9 cellular contexts compared by ENCODE assay signal in the genomic region with DNA sequence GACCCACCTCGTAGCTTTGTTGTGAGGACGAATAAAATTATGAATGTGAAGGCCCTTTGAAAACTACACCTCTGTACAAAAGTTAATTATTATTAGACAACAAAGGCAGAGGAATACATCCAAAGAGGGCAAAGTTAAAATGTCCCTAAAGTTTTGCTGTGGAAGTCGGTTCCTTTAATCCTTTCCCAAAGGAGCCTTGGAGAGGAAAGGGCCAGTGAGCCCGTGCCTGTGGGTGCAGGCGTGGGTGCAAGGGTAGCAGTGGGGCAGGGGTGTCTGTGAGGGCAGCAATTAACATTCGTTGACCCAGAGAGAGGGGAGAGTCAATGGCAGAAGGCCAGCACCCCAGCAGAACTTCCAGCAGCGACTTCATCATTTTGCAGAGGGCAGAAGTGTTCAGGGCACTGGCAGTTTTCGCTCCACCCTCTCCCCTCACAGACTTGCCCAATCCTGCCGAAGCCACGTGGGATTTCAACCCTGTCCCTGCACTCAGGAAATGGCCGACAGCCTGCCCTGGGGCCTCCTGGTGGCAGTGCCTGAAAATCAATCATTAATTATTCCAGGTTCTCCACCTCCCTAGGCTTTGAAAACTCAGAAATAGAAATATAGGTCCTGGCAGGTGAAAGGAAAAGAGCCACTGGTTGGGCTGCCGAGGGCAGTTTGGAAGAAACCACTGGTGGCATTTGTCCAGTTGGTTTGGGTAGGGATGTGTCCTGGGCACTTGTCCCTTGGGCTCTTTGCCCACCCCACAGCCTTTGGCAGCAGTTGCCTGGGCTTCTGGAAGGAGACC. TPM values are rescaled to one million over a fixed set of nuclear protein-coding genes. Genes with fewer than 3 reads are reported as not detected.
DNase-seq lines count a peak whose midpoint lies in the region; ATAC-seq, FAIRE-seq and TF ChIP-seq lines count a peak whose summit lies in the region.
"Had no signal": no experiment of that assay in that cellular context is flagged by ENCODE, and none has a peak within 500 bp of the region (broad histone marks: within the 10 kb centered on the region; RNA-seq: fewer than 3 reads in every experiment).

No MANE protein-coding gene starts in this region.

- no peaks in the 10 kb centered on the region for H4K20me1 ChIP-seq in SK-N-SH (ENCODE audit: insufficient read depth)
- H4K20me1 ChIP-seq in K562 (replicated peaks; ENCODE audit: control insufficient read depth, insufficient read depth, low read length) = no peaks in the 10 kb centered on the region
- no peaks in the 10 kb centered on the region for H4K20me1 ChIP-seq in HepG2 (ENCODE audit: insufficient read depth, low read length)

- TF ChIP-seq RAD21 in SK-N-SH (IDR thresholded peaks at IDR 0.05; ENCODE audit: low read length) (no peak), K562 (CRISPR knock-in tag; conservative IDR thresholded peaks at IDR 0.05 in 1 of 2, IDR thresholded peaks at IDR 0.05 in 1 of 2) (no peak), HepG2 (CRISPR knock-in tag; IDR thresholded peaks at IDR 0.05) (peak; percentile 50)

- POLR2A ChIA-PET in SK-N-SH (lab: Yijun Ruan, JAX) = no interaction called here
- POLR2A ChIA-PET in K562 (lab: Yijun Ruan, JAX) = interaction anchor here (0.6 to 1.0 kb wide), 2 partner anchors 12 to 42 kb away, joined by 3 to 4 read pairs; no protein-coding TSS in a partner anchor
- POLR2A ChIA-PET in HepG2 (lab: Yijun Ruan, JAX) = interaction anchor here (0.6 to 2.2 kb wide), 17 partner anchors 10 to 1076 kb away, joined by 3 to 13 read pairs (median 4); no protein-coding TSS in a partner anchor

- DNase-seq in SK-N-SH (no peak), K562 (ENCODE audit: extremely low read depth in 1 of 4, low spot score in 3 of 4) (peak in 2 of 4 experiments; percentile 15 to 24), HepG2 (ENCODE audit: low spot score) (peak; percentile 91), aorta (peak; percentile 75 to 80), NCI-H345 (lab: John Stamatoyannopoulos, UW) (no peak), NAMALWA (ENCODE audit: low spot score) (no peak)
- DNase-seq in activated CD8-positive, alpha-beta memory T cell treated with anti-CD3 and anti-CD28 coated beads, Interleukin-2, amount 50 U/mL, for 48 hours = no peak

- CTCF ChIA-PET in SK-N-SH (lab: Yijun Ruan, JAX) = interaction anchor here (0.9 to 1.3 kb wide), 3 partner anchors 32 to 46 kb away, joined by 3 read pairs; no protein-coding TSS in a partner anchor
- CTCF ChIA-PET in K562 (lab: Yijun Ruan, JAX; ENCODE audit: low intra/inter-chr PET ratio) = no interaction called here
- CTCF ChIA-PET in HepG2 (lab: Yijun Ruan, JAX; ENCODE audit: low intra/inter-chr PET ratio, low total read pairs) = no interaction called here

- TF ChIP-seq EP300 in SK-N-SH (IDR thresholded peaks at IDR 0.05; ENCODE audit: borderline replicate concordance in 1 of 2, low read depth in 1 of 2, low read length in 1 of 2) (no peak), K562 (IDR thresholded peaks at IDR 0.05; ENCODE audit: low read length) (no peak), HepG2 (IDR thresholded peaks at IDR 0.05; ENCODE audit: low read depth in 2 of 2, low read length in 2 of 2) (peak; percentile 63 to 89; a peak in 3 of 4 replicates), HepG2 (CRISPR knock-in tag; IDR thresholded peaks at IDR 0.05; ENCODE audit: borderline replicate concordance) (peak; percentile 66; the same call in 1 of the 2 replicates)

- no TSS peak for BruUV-seq in K562 (replicated peaks; lab: Mats Ljungman, UMichigan)
- TSS peak; percentile 93 for BruUV-seq in HepG2 (replicated peaks; lab: Mats Ljungman, UMichigan)

- H3K9me2 ChIP-seq in SK-N-SH = no peaks in the 10 kb centered on the region

- peaks cover 0 to 27% of the 10 kb centered on the region in 2 experiments; a peak in 3 of 4 replicates for H3K4me1 ChIP-seq in SK-N-SH (ENCODE audit: control insufficient read depth in 1 of 2, insufficient read depth in 2 of 2, low read depth in 1 of 2, low read length in 1 of 2)
- H3K4me1 ChIP-seq in K562 (replicated peaks in 1 of 2; ENCODE audit: control insufficient read depth in 2 of 2, insufficient read depth in 2 of 2, low read length in 2 of 2) = peaks cover 2 to 4% of the 10 kb centered on the region in 2 experiments; a peak in 3 of 5 replicates
- peaks cover 82% of the 10 kb centered on the region for H3K4me1 ChIP-seq in HepG2 (ENCODE audit: insufficient read depth, low read length)
- peaks cover 0 to 8% of the 10 kb centered on the region in 2 donors for H3K4me1 ChIP-seq in aorta (ENCODE audit: control insufficient read depth in 1 of 2, insufficient read depth in 2 of 2, low read length in 2 of 2)

- H3F3A ChIP-seq in SK-N-SH (replicated peaks; ENCODE audit: insufficient read depth) = peaks cover 10% of the 10 kb centered on the region

- no peak overlapping the region for H3K9ac ChIP-seq in SK-N-SH
- H3K9ac ChIP-seq in K562 (ENCODE audit: insufficient read depth in 1 of 2, low read depth in 2 of 2, low read length in 2 of 2) = 0 out of 4 replicates have a peak overlapping the region, but pooled peaks of 1 of the 2 experiments have one; percentile 50
- H3K9ac ChIP-seq in HepG2 (ENCODE audit: insufficient read depth, low read depth, low read length) = peak overlapping the region; percentile 74

- H3K4me3 ChIP-seq in SK-N-SH (ENCODE audit: low read depth in 2 of 2, low read length in 1 of 2) = no peak overlapping the region
- no peak overlapping the region for H3K4me3 ChIP-seq in K562
- H3K4me3 ChIP-seq in HepG2 (replicated peaks in 1 of 3; ENCODE audit: insufficient read depth in 1 of 3, low read depth in 2 of 3, low read length in 3 of 3) = peak overlapping the region; percentile 22 to 61 (median 37); a peak in 5 of 6 replicates
- H3K4me3 ChIP-seq in aorta (ENCODE audit: low read length in 2 of 2) = no peak overlapping the region
- H3K4me3 ChIP-seq: dorsolateral prefrontal cortex had no signal

- 0 out of 2 replicates have a peak overlapping the region, but pooled peaks have one; percentile 54 for H3K4me2 ChIP-seq in SK-N-SH
- no peak overlapping the region for H3K4me2 ChIP-seq in K562 (ENCODE audit: insufficient read depth, low read length)
- H3K4me2 ChIP-seq in HepG2 (ENCODE audit: low read depth, low read length) = peak overlapping the region; percentile 85

- H3K27me3 ChIP-seq in SK-N-SH (ENCODE audit: insufficient read depth) (peaks cover 10% of the 10 kb centered on the region; the same call in 1 of the 2 replicates), K562 (ENCODE audit: control insufficient read depth in 2 of 2, insufficient read depth in 2 of 2, low read length in 2 of 2) (peaks cover 21 to 22% of the 10 kb centered on the region in 2 experiments), HepG2 (ENCODE audit: control insufficient read depth in 1 of 2, insufficient read depth in 2 of 2, low read length in 2 of 2) (no peaks in the 10 kb centered on the region), aorta (ENCODE audit: control insufficient read depth in 1 of 2, insufficient read depth in 2 of 2, low read length in 1 of 2) (no peaks in the 10 kb centered on the region)

- no peaks in the 10 kb centered on the region for H3K79me2 ChIP-seq in SK-N-SH (ENCODE audit: insufficient read depth)
- no peaks in the 10 kb centered on the region for H3K79me2 ChIP-seq in K562 (ENCODE audit: control insufficient read depth, insufficient read depth, low read length)
- H3K79me2 ChIP-seq in HepG2 (ENCODE audit: insufficient read depth, low read length) = no peaks in the 10 kb centered on the region

- H3K9me1 ChIP-seq in K562 (ENCODE audit: control insufficient read depth, insufficient read depth, low read length) = no peaks in the 10 kb centered on the region

- ATAC-seq in SK-N-SH treated with all-trans-retinoic acid at 6 μM for 48 hours (no peak), K562 (peak; percentile 65), HepG2 (peak; percentile 91), aorta (ENCODE audit: low FRiP score) (peak; percentile 4)

- peak; percentile 27; the same call in 1 of the 2 replicates for TF ChIP-seq CTCF in SK-N-SH (IDR thresholded peaks at IDR 0.05)
- TF ChIP-seq CTCF in K562 (IDR thresholded peaks at IDR 0.05 in 2 of 3, conservative IDR thresholded peaks at IDR 0.05 in 1 of 3; ENCODE audit: insufficient read depth in 2 of 3, low read depth in 1 of 3, low read length in 3 of 3) = peak in 1 of 3 experiments; percentile 36; a peak in 2 of 6 replicates
- TF ChIP-seq CTCF in HepG2 (CRISPR knock-in tag; IDR thresholded peaks at IDR 0.05) = peak; percentile 66

- in situ Hi-C loops in K562 (cut with MboI) = no loop called here
- in situ Hi-C loops in HepG2 (cut with HindIII; ENCODE audit: extremely low pct_ligation_motif_present, low pct_unique_long_range_greater_than_20kb) = no loop called here

- H3K27ac ChIP-seq in SK-N-SH (ENCODE audit: low read depth in 2 of 2, low read length in 1 of 2) (peak overlapping the region in 1 of 2 experiments; percentile 80; a peak in 2 of 4 replicates), K562 (ENCODE audit: extremely low read depth, low read depth, low read length) (no peak overlapping the region), HepG2 (ENCODE audit: extremely low read length, insufficient read depth, low read length) (peak overlapping the region; percentile 90), aorta (ENCODE audit: low read depth in 1 of 2, low read length in 2 of 2) (peak overlapping the region; percentile 70 to 91)

- H3K9me3 ChIP-seq in SK-N-SH (no peaks in the 10 kb centered on the region), K562 (replicated peaks; ENCODE audit: control insufficient read depth, insufficient read depth, low read depth, low read length) (no peaks in the 10 kb centered on the region), HepG2 (ENCODE audit: low read length) (no peaks in the 10 kb centered on the region), aorta (ENCODE audit: control insufficient read depth, low read length) (no peaks in the 10 kb centered on the region)

- H2AFZ ChIP-seq in SK-N-SH (ENCODE audit: low read depth) (no peak overlapping the region), K562 (ENCODE audit: low read depth, low read length) (peak overlapping the region; percentile 63), HepG2 (ENCODE audit: low read length) (peak overlapping the region; percentile 48)

- H3K36me3 ChIP-seq in SK-N-SH (replicated peaks in 1 of 2; ENCODE audit: control insufficient read depth in 1 of 2, insufficient read depth in 2 of 2, low read length in 1 of 2) (no peaks in the 10 kb centered on the region), K562 (ENCODE audit: control insufficient read depth, insufficient read depth, low read length) (no peaks in the 10 kb centered on the region), HepG2 (replicated peaks in 1 of 2; ENCODE audit: control insufficient read depth in 1 of 2, insufficient read depth in 2 of 2, low read length in 2 of 2) (no peaks in the 10 kb centered on the region), aorta (ENCODE audit: control insufficient read depth in 1 of 2, insufficient read depth in 2 of 2, low read length in 1 of 2) (no peaks in the 10 kb centered on the region)

- intact Hi-C loops in K562 (cut with micrococcal nuclease) = no loop called here
- intact Hi-C loops in HepG2 (cut with micrococcal nuclease; ENCODE audit: unreplicated experiment) = loop anchor here (5.0 kb wide), 1 partner anchor 66 kb away; no protein-coding TSS in a partner anchor
- intact Hi-C loops in aorta (cut with DNase I) = loop anchor here in 1 of 2 donors (5.0 kb wide), 1 partner anchor 36 kb away; no protein-coding TSS in a partner anchor

- WGBS in SK-N-SH (ENCODE audit: low lambda C conversion rate) = 61% methylated on average over 11 of the region's 12 CpGs
- WGBS in K562 (ENCODE audit: insufficient coverage, low coverage, missing lambda C conversion rate) = 8% methylated on average over 12 of the region's 12 CpGs
- 1% methylated on average over 11 of the region's 12 CpGs for WGBS in HepG2 (ENCODE audit: low lambda C conversion rate)
- WGBS in aorta, 2 donors = 32 to 54% methylated on average over 12 of the region's 12 CpGs

- TF ChIP-seq POLR2A in K562 (conservative IDR thresholded peaks at IDR 0.05) (no peak), HepG2 (IDR thresholded peaks at IDR 0.05; ENCODE audit: insufficient read depth in 1 of 2, low read depth in 2 of 2, low read length in 2 of 2) (peak; percentile 70 to 77)

- FAIRE-seq in K562 (lab: Jason Lieb, UNC) = no peak
- FAIRE-seq in HepG2 (lab: Jason Lieb, UNC) = peak; percentile 67

RNA-seq across cellular contexts. Expression of gene PAX8, which starts 4.2 kb away (rescaled TPM):
- polyA plus RNA-seq in SK-N-SH (2012; rRNA removed) (0.08 and 0.23 TPM in 2 replicates), K562 (2011; rRNA removed) (0.47 and 0.83 TPM in 2 replicates), K562 (2014; fragmentation: Illumina TruSeq; extraction: Trizol) (1.1 and 1.6 TPM in 2 replicates), K562 (2014; fragmentation: Nextera tagmentation; extraction: Ambion mirVana) (under 1 TPM; 0.13 to 0.34 TPM), K562 (2014; rRNA removed) (0.78 and 1.3 TPM in 2 replicates), HepG2 (2011; rRNA removed) (8.1 and 8.8 TPM in 2 replicates), aorta (under 1 TPM in 1 of 2 donors, not detected in 1; 1.00 TPM)
- 0.04 and 0.08 TPM in 2 replicates for polyA plus RNA-seq in SK-N-SH (2012; cell fraction: cytosol; rRNA removed)
- polyA plus RNA-seq in SK-N-SH (2012; cell fraction: nucleus; rRNA removed) = 0.18 and 0.23 TPM in 2 replicates
- 0.79 and 1.4 TPM in 2 replicates for total RNA-seq in K562 (2011; cell fraction: chromatin; rRNA removed; ENCODE audit: low replicate concordance)
- 0.66 and 0.83 TPM in 2 replicates for total RNA-seq in K562 (2011; cell fraction: nucleolus; rRNA removed)
- 0.51 and 2.8 TPM in 2 replicates for total RNA-seq in K562 (2011; cell fraction: nucleoplasm; rRNA removed)
- total RNA-seq in K562 (2014; rRNA removed) (1.1 and 1.7 TPM in 2 replicates), K562 (2014; rRNA removed; fragmentation: Illumina TruSeq; extraction: Trizol) (0.38 and 0.40 TPM in 2 replicates), K562 (2015; rRNA removed; fragmentation: Illumina TruSeq; extraction: Trizol) (0.51 and 0.60 TPM in 2 replicates), K562 (2021) (1.3 and 2.1 TPM in 2 replicates), HepG2 (2016; rRNA removed; fragmentation: Illumina TruSeq; extraction: Trizol) (1.3 and 1.5 TPM in 2 replicates), aorta (under 1 TPM; 0.45 to 0.87 TPM)
- 1.0 TPM in 2 replicates for polyA plus RNA-seq in K562 (2011; cell fraction: cytosol; rRNA removed)
- polyA plus RNA-seq in K562 (2011; cell fraction: nucleus; rRNA removed) = 0.58 and 1.2 TPM in 2 replicates
- 10.1 and 10.3 TPM in 2 replicates for polyA plus RNA-seq in K562 (2012)
- 0.46 and 0.81 TPM in 2 replicates for polyA minus RNA-seq in K562 (2011; rRNA and poly(A)+ RNA removed)
- 0.95 and 1.2 TPM in 2 replicates for polyA minus RNA-seq in K562 (2011; cell fraction: cytosol; rRNA and poly(A)+ RNA removed)
- polyA minus RNA-seq in K562 (2011; cell fraction: nucleus; rRNA and poly(A)+ RNA removed) = 0.67 and 0.89 TPM in 2 replicates
- total RNA-seq in HepG2 (2016; cell fraction: cytosol; rRNA removed; fragmentation: Illumina TruSeq; extraction: Trizol; ENCODE audit: low read depth) = 0.79 and 0.91 TPM in 2 replicates
- 1.4 and 1.5 TPM in 2 replicates for total RNA-seq in HepG2 (2016; cell fraction: insoluble cytoplasmic fraction; rRNA removed; fragmentation: Illumina TruSeq; extraction: Trizol)
- 1.9 and 2.0 TPM in 2 replicates for total RNA-seq in HepG2 (2016; cell fraction: membrane; rRNA removed; fragmentation: Illumina TruSeq; extraction: Trizol)
- 0.88 and 0.90 TPM in 2 replicates for total RNA-seq in HepG2 (2016; cell fraction: nucleus; rRNA removed; fragmentation: Illumina TruSeq; extraction: Trizol)
- polyA plus RNA-seq in HepG2 (2011; cell fraction: cytosol; rRNA removed) = 3.2 and 4.3 TPM in 2 replicates
- polyA plus RNA-seq in HepG2 (2011; cell fraction: nucleus; rRNA removed) = 2.5 and 2.8 TPM in 2 replicates
- polyA plus RNA-seq in HepG2 (2012) = 5.3 and 8.3 TPM in 2 replicates
- 1.0 and 1.2 TPM in 2 replicates for polyA plus RNA-seq in HepG2 (2016; cell fraction: cytosol; fragmentation: Illumina TruSeq; extraction: Trizol; ENCODE audit: low read depth)
- 3.8 and 4.0 TPM in 2 replicates for polyA plus RNA-seq in HepG2 (2016; cell fraction: insoluble cytoplasmic fraction; fragmentation: Illumina TruSeq; extraction: Trizol; ENCODE audit: low read depth)
- polyA plus RNA-seq in HepG2 (2016; cell fraction: membrane; fragmentation: Illumina TruSeq; extraction: Trizol; ENCODE audit: low read depth) = 2.8 TPM in 2 replicates
- polyA plus RNA-seq in HepG2 (2016; cell fraction: nucleus; fragmentation: Illumina TruSeq; extraction: Trizol; ENCODE audit: insufficient read depth, low read depth) = 2.5 and 3.1 TPM in 2 replicates
- polyA minus RNA-seq in HepG2 (2011; rRNA and poly(A)+ RNA removed; ENCODE audit: low replicate concordance) = 1.1 and 5.5 TPM in 2 replicates
- polyA minus RNA-seq in HepG2 (2011; cell fraction: cytosol; rRNA and poly(A)+ RNA removed) = 2.4 and 3.0 TPM in 2 replicates
- 3.7 and 3.9 TPM in 2 replicates for polyA minus RNA-seq in HepG2 (2011; cell fraction: nucleus; rRNA and poly(A)+ RNA removed)

Comparison
In these comparisons a context has a peak if more than half of its experiments do, and no peak if none do; other contexts are left out.
1. DNase-seq: peak in HepG2 (single experiment) and aorta (2 of 2); none in SK-N-SH (single experiment), NCI-H345 (single experiment), activated CD8-positive, alpha-beta memory T cell treated with anti-CD3 and anti-CD28 coated beads, Interleukin-2, amount 50 U/mL, for 48 hours (single experiment) and NAMALWA (single experiment).
2. H3K4me3 ChIP-seq: peak in HepG2 (3 of 3); none in SK-N-SH (0 of 2), K562 (single experiment) and aorta (0 of 2).